11 cellular contexts compared by ENCODE assay signal in the genomic region with DNA sequence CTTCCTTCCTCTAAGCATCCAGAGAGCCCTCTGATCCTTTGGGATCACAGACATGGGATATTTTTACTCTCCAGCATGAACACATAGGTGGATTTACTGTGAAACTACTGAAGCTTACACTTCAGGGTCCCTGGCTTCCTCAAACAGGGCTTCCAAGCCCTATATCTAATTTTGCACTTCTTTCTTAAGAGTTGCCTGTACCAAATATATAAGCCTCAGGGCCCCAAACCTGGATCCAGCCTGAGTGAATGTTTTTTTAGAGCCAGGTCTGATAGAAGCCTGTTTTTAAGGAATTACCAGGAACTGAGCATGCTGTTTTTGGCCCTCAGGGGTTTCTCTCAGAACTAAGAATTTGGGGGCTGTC. TPM values are rescaled to one million over a fixed set of nuclear protein-coding genes. Genes with fewer than 3 reads are reported as not detected.
DNase-seq lines count a peak whose midpoint lies in the region; ATAC-seq and TF ChIP-seq lines count a peak whose summit lies in the region.
"Had no signal": no experiment of that assay in that cellular context is flagged by ENCODE, and none has a peak within 500 bp of the region (broad histone marks: within the 10 kb centered on the region; RNA-seq: fewer than 3 reads in every experiment).

No MANE protein-coding gene starts in this region.

- no peaks in the 10 kb centered on the region for H3K27me3 ChIP-seq in breast epithelium
- H3K27me3 ChIP-seq in thyroid gland = no peaks in the 10 kb centered on the region

- peaks cover 0 to 3% of the 10 kb centered on the region in 2 donors for H3K4me1 ChIP-seq in breast epithelium
- peaks cover 20 to 24% of the 10 kb centered on the region in 2 donors for H3K4me1 ChIP-seq in thyroid gland

- no peaks in the 10 kb centered on the region for H3K9me3 Mint-ChIP-seq in activated CD8-positive, alpha-beta T cell treated with anti-CD3 and anti-CD28 coated beads for 36 hours
- no peaks in the 10 kb centered on the region for H3K9me3 Mint-ChIP-seq in activated CD8-positive, alpha-beta T cell treated with anti-CD3 and anti-CD28 coated beads, Interleukin-2, amount 10 ng/mL, durations not matched to agents 7 days and 5 days (ENCODE audit: insufficient read depth)
- no peaks in the 10 kb centered on the region for H3K9me3 Mint-ChIP-seq in mesothelial cell of epicardium

- TF ChIP-seq POLR2A in breast epithelium (IDR thresholded peaks at IDR 0.05) (no peak), thyroid gland (IDR thresholded peaks at IDR 0.05) (no peak)

- TF ChIP-seq CTCF in activated CD8-positive, alpha-beta T cell treated with anti-CD3 and anti-CD28 coated beads for 36 hours (IDR thresholded peaks at IDR 0.05) = no peak
- TF ChIP-seq CTCF in breast epithelium (IDR thresholded peaks at IDR 0.05) (no peak), mesothelial cell of epicardium (IDR thresholded peaks at IDR 0.05; ENCODE audit: unreplicated experiment) (no peak), thyroid gland (IDR thresholded peaks at IDR 0.05) (no peak)

- H3K36me3 ChIP-seq in breast epithelium = no peaks in the 10 kb centered on the region
- no peaks in the 10 kb centered on the region for H3K36me3 ChIP-seq in thyroid gland
- H3K36me3 ChIP-seq: left ventricle myocardium inferior had no signal

- peaks cover 13% of the 10 kb centered on the region for H3K4me1 Mint-ChIP-seq in activated CD8-positive, alpha-beta T cell treated with anti-CD3 and anti-CD28 coated beads for 36 hours (ENCODE audit: low read depth)
- H3K4me1 Mint-ChIP-seq in activated CD8-positive, alpha-beta T cell treated with anti-CD3 and anti-CD28 coated beads, Interleukin-2, amount 10 ng/mL, durations not matched to agents 7 days and 5 days (ENCODE audit: low read depth) = peaks cover 13% of the 10 kb centered on the region
- peaks cover 30% of the 10 kb centered on the region for H3K4me1 Mint-ChIP-seq in mesothelial cell of epicardium

- CTCF ChIA-PET in activated CD8-positive, alpha-beta T cell treated with anti-CD3 and anti-CD28 coated beads for 36 hours (lab: Charles Lee) = interaction anchor here (1.0 to 3.0 kb wide), 4 partner anchors 11 to 32 kb away, joined by 3 to 12 read pairs (median 6); no protein-coding TSS in a partner anchor
- CTCF ChIA-PET in activated CD8-positive, alpha-beta T cell treated with anti-CD3 and anti-CD28 coated beads, Interleukin-2, amount 10 ng/mL, durations not matched to agents 7 days and 5 days (lab: Charles Lee) = interaction anchor here (1.9 to 2.2 kb wide), 2 partner anchors 11 to 32 kb away, joined by 7 to 11 read pairs; no protein-coding TSS in a partner anchor

- intact Hi-C loops in activated CD8-positive, alpha-beta T cell treated with anti-CD3 and anti-CD28 coated beads for 36 hours (cut with micrococcal nuclease) = no loop called here
- intact Hi-C loops in breast epithelium (cut with DNase I; ENCODE audit: low total_unique reads) (no loop called here), thyroid gland (cut with DNase I) (no loop called here), posterior cingulate gyrus (cut with DNase I) (no loop called here)

- POLR2A ChIA-PET in activated CD8-positive, alpha-beta T cell treated with anti-CD3 and anti-CD28 coated beads for 36 hours (lab: Charles Lee) = interaction anchor here (1.4 to 2.0 kb wide), 4 partner anchors 10 to 13 kb away, joined by 4 to 8 read pairs (median 4); no protein-coding TSS in a partner anchor
- POLR2A ChIA-PET in activated CD8-positive, alpha-beta T cell treated with anti-CD3 and anti-CD28 coated beads, Interleukin-2, amount 10 ng/mL, durations not matched to agents 7 days and 5 days (lab: Charles Lee) = interaction anchor here (1.9 to 3.3 kb wide), 3 partner anchors 11 to 18 kb away, joined by 6 to 17 read pairs (median 6); no protein-coding TSS in a partner anchor

- H3K4me3 ChIP-seq in breast epithelium (no peak overlapping the region), thyroid gland (replicated peaks in 1 of 3) (no peak overlapping the region)
- H3K4me3 ChIP-seq: left ventricle myocardium inferior had no signal

- H3K36me3 Mint-ChIP-seq in activated CD8-positive, alpha-beta T cell treated with anti-CD3 and anti-CD28 coated beads for 36 hours (ENCODE audit: low read depth) = peaks cover 22% of the 10 kb centered on the region
- H3K36me3 Mint-ChIP-seq in activated CD8-positive, alpha-beta T cell treated with anti-CD3 and anti-CD28 coated beads, Interleukin-2, amount 10 ng/mL, durations not matched to agents 7 days and 5 days (ENCODE audit: low read depth) = peaks cover 37% of the 10 kb centered on the region
- H3K36me3 Mint-ChIP-seq in mesothelial cell of epicardium = peaks cover under 1% of the 10 kb centered on the region

- peak overlapping the region; percentile 7 for H3K27ac Mint-ChIP-seq in activated CD8-positive, alpha-beta T cell treated with anti-CD3 and anti-CD28 coated beads for 36 hours
- H3K27ac Mint-ChIP-seq in activated CD8-positive, alpha-beta T cell treated with anti-CD3 and anti-CD28 coated beads, Interleukin-2, amount 10 ng/mL, durations not matched to agents 7 days and 5 days = no peak overlapping the region
- H3K27ac Mint-ChIP-seq in mesothelial cell of epicardium = peak overlapping the region; percentile 91

- H3K4me3 Mint-ChIP-seq in activated CD8-positive, alpha-beta T cell treated with anti-CD3 and anti-CD28 coated beads for 36 hours = no peak overlapping the region
- no peak overlapping the region for H3K4me3 Mint-ChIP-seq in activated CD8-positive, alpha-beta T cell treated with anti-CD3 and anti-CD28 coated beads, Interleukin-2, amount 10 ng/mL, durations not matched to agents 7 days and 5 days
- peak overlapping the region; percentile 26 for H3K4me3 Mint-ChIP-seq in mesothelial cell of epicardium

- H3K27ac ChIP-seq in breast epithelium (peak overlapping the region; percentile 83), thyroid gland (peak overlapping the region; percentile 81 to 91 (median 88))
- H3K27ac ChIP-seq: left ventricle myocardium inferior had no signal

- DNase-seq in activated CD8-positive, alpha-beta T cell treated with anti-CD3 and anti-CD28 coated beads for 36 hours = no peak
- no peak for DNase-seq in activated CD8-positive, alpha-beta T cell treated with anti-CD3 and anti-CD28 coated beads, Interleukin-2, amount 10 ng/mL, durations not matched to agents 7 days and 5 days
- no peak for DNase-seq in breast epithelium (ENCODE audit: low spot score in 2 of 2)
- DNase-seq in mesothelial cell of epicardium (ENCODE audit: low spot score in 2 of 2, unreplicated experiment in 2 of 2) = no peak
- DNase-seq in thyroid gland = peak in 1 of 2 donors; percentile 9
- DNase-seq in NCI-H446 (lab: John Stamatoyannopoulos, UW) = no peak
- DNase-seq in posterior cingulate gyrus = no peak
- no peak for DNase-seq in GDM1 (lab: John Stamatoyannopoulos, UW)
- DNase-seq: activated T-cell treated with anti-CD3 and anti-CD28 coated beads for 4 hours, left ventricle myocardium inferior, T-helper 9 cell had no signal

- no peaks in the 10 kb centered on the region for H3K27me3 Mint-ChIP-seq in activated CD8-positive, alpha-beta T cell treated with anti-CD3 and anti-CD28 coated beads for 36 hours
- H3K27me3 Mint-ChIP-seq in activated CD8-positive, alpha-beta T cell treated with anti-CD3 and anti-CD28 coated beads, Interleukin-2, amount 10 ng/mL, durations not matched to agents 7 days and 5 days (ENCODE audit: low read depth) = no peaks in the 10 kb centered on the region
- no peaks in the 10 kb centered on the region for H3K27me3 Mint-ChIP-seq in mesothelial cell of epicardium (ENCODE audit: low read depth)

- no peaks in the 10 kb centered on the region for H3K9me3 ChIP-seq in breast epithelium
- no peaks in the 10 kb centered on the region for H3K9me3 ChIP-seq in thyroid gland
- H3K9me3 ChIP-seq: left ventricle myocardium inferior had no signal

- ATAC-seq in activated CD8-positive, alpha-beta T cell treated with anti-CD3 and anti-CD28 coated beads for 36 hours = no peak
- no peak for ATAC-seq in activated CD8-positive, alpha-beta T cell treated with anti-CD3 and anti-CD28 coated beads, Interleukin-2, amount 10 ng/mL, durations not matched to agents 7 days and 5 days

RNA-seq across cellular contexts. Expression of a gene that starts 13.2 kb away (rescaled TPM):
- total RNA-seq in activated CD8-positive, alpha-beta T cell treated with anti-CD3 and anti-CD28 coated beads for 36 hours = 100 to 1,000 TPM; 101 to 105 TPM
- total RNA-seq in activated CD8-positive, alpha-beta T cell treated with anti-CD3 and anti-CD28 coated beads, Interleukin-2, amount 10 ng/mL, durations not matched to agents 7 days and 5 days = 10 to 100 TPM; 88.9 to 92.5 TPM
- 10 to 100 TPM; 35.7 to 68.6 (median 49.3) TPM for total RNA-seq in breast epithelium
- total RNA-seq in mesothelial cell of epicardium = 62.2 to 63.9 TPM (median 63.5 TPM) in 3 replicates
- 10 to 100 TPM; 39.6 to 44.5 (median 41.3) TPM for total RNA-seq in thyroid gland

RNA-seq across cellular contexts. Expression of a gene that starts 52.3 kb away (rescaled TPM):
- total RNA-seq in activated CD8-positive, alpha-beta T cell treated with anti-CD3 and anti-CD28 coated beads for 36 hours = 1,000 to 10,000 TPM; 2,035 to 2,060 TPM
- total RNA-seq in activated CD8-positive, alpha-beta T cell treated with anti-CD3 and anti-CD28 coated beads, Interleukin-2, amount 10 ng/mL, durations not matched to agents 7 days and 5 days = 1,000 to 10,000 TPM; 4,520 to 4,885 TPM
- total RNA-seq in breast epithelium (1,000 to 10,000 TPM; 1,918 to 5,529 (median 3,700) TPM), mesothelial cell of epicardium (1,288 to 1,313 TPM (median 1,289 TPM) in 3 replicates), thyroid gland (1,000 to 10,000 TPM in 3 of 4 donors, 100 to 1,000 TPM in 1; 958 to 1,745 (median 1,373) TPM)
